ENCODE assay signal across 13 cellular contexts in the genomic region with DNA sequence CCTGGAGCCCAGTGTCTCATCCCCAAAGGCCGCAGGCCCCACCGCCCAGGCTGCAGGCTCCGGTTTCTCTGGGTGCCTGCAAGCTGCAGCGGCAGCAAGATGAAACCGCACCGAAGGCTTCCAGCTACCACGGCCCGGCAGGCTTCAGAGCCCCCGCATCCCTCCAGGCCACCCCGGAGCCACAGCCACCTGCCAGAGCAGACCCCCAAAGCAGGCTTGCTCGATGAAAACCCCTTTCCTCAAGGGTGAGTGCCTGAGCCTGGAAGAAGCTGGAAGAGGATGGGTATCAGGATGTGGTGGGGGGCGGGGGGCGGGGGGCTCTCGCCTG. TPM values are rescaled to one million over a fixed set of nuclear protein-coding genes. Genes with fewer than 3 reads are reported as not detected.
DNase-seq lines count a peak whose midpoint lies in the region; ATAC-seq and TF ChIP-seq lines count a peak whose summit lies in the region.
"Had no signal": no experiment of that assay in that cellular context is flagged by ENCODE, and none has a peak within 500 bp of the region (broad histone marks: within the 10 kb centered on the region; RNA-seq: fewer than 3 reads in every experiment).

No MANE protein-coding gene starts in this region.

- no peaks in the 10 kb centered on the region for H3K27me3 Mint-ChIP-seq in activated T-cell treated with anti-CD3 and anti-CD28 coated beads, Interleukin-2, amount 50 U/mL, for 72 hours (ENCODE audit: low read depth)
- no peaks in the 10 kb centered on the region for H3K27me3 Mint-ChIP-seq in glutamatergic neuron (ENCODE audit: unreplicated experiment)
- H3K27me3 Mint-ChIP-seq: stimulated activated naive B cell treated with anti-CD40 and anti-IgM and Interleukin-4, amounts not matched to agents 10 μg/mL and 1 μg/mL and 100 μg/mL, for 72 hours had no signal

- no peak for ATAC-seq in activated T-cell treated with anti-CD3 and anti-CD28 coated beads, Interleukin-2, amount 50 U/mL, for 72 hours (replicated peaks in 1 of 2)
- ATAC-seq in HG02571 (IDR thresholded peaks at IDR 0.05; ENCODE audit: unreplicated experiment) = no peak
- ATAC-seq: HCT116; stimulated activated naive B cell treated with anti-CD40 and anti-IgM and Interleukin-4, amounts not matched to agents 10 μg/mL and 1 μg/mL and 100 μg/mL, for 72 hours had no signal

- DNase-seq in activated T-cell treated with anti-CD3 and anti-CD28 coated beads, Interleukin-2, amount 50 U/mL, for 1 hour = peak; percentile 11
- no peak for DNase-seq in activated T-cell treated with anti-CD3 and anti-CD28 coated beads, Interleukin-2, amount 50 U/mL, for 72 hours
- DNase-seq in HFF-Myc (ENCODE audit: extremely low read depth, low read depth) = no peak
- DNase-seq in glutamatergic neuron = peak; percentile 12
- DNase-seq in skeletal muscle cell (ENCODE audit: low read depth) = no peak
- no peak for DNase-seq in SIG-M5 treated with dmso at 0.1 percent for 504 hours (lab: John Stamatoyannopoulos, UW; ENCODE audit: unreplicated experiment)
- no peak for DNase-seq in dermis blood vessel endothelial cell
- DNase-seq: Kasumi-1; stimulated activated naive B cell treated with anti-CD40 and anti-IgM and Interleukin-4, amounts not matched to agents 10 μg/mL and 1 μg/mL and 100 μg/mL, for 72 hours; WERI-Rb-1 had no signal

- TF ChIP-seq CTCF in HFF-Myc (IDR thresholded peaks at IDR 0.05; ENCODE audit: low read depth, low read length, missing control alignments) (no peak), glutamatergic neuron (IDR thresholded peaks at IDR 0.05; ENCODE audit: partially characterized antibody, unreplicated experiment) (no peak)

- H3K4me3 Mint-ChIP-seq in activated T-cell treated with anti-CD3 and anti-CD28 coated beads, Interleukin-2, amount 50 U/mL, for 72 hours = no peak overlapping the region
- H3K4me3 Mint-ChIP-seq in glutamatergic neuron (ENCODE audit: unreplicated experiment) = no peak overlapping the region
- H3K4me3 Mint-ChIP-seq: stimulated activated naive B cell treated with anti-CD40 and anti-IgM and Interleukin-4, amounts not matched to agents 10 μg/mL and 1 μg/mL and 100 μg/mL, for 72 hours had no signal

- no peaks in the 10 kb centered on the region for H3K4me1 Mint-ChIP-seq in activated T-cell treated with anti-CD3 and anti-CD28 coated beads, Interleukin-2, amount 50 U/mL, for 72 hours (ENCODE audit: low read depth)
- H3K4me1 Mint-ChIP-seq in glutamatergic neuron (ENCODE audit: low read depth, unreplicated experiment) = peaks cover 7% of the 10 kb centered on the region
- H3K4me1 Mint-ChIP-seq: stimulated activated naive B cell treated with anti-CD40 and anti-IgM and Interleukin-4, amounts not matched to agents 10 μg/mL and 1 μg/mL and 100 μg/mL, for 72 hours had no signal

- H3K4me3 ChIP-seq in HFF-Myc (replicated peaks; ENCODE audit: low read depth, low read length) (peak overlapping the region; percentile 34), skeletal muscle cell (ENCODE audit: low read depth, low read length) (peak overlapping the region; percentile 7)
- H3K4me3 ChIP-seq: uterus had no signal

- H3K27ac Mint-ChIP-seq in activated T-cell treated with anti-CD3 and anti-CD28 coated beads, Interleukin-2, amount 50 U/mL, for 72 hours = no peak overlapping the region
- no peak overlapping the region for H3K27ac Mint-ChIP-seq in glutamatergic neuron (ENCODE audit: unreplicated experiment)
- H3K27ac Mint-ChIP-seq: stimulated activated naive B cell treated with anti-CD40 and anti-IgM and Interleukin-4, amounts not matched to agents 10 μg/mL and 1 μg/mL and 100 μg/mL, for 72 hours had no signal

- no peaks in the 10 kb centered on the region for H3K36me3 Mint-ChIP-seq in activated T-cell treated with anti-CD3 and anti-CD28 coated beads, Interleukin-2, amount 50 U/mL, for 72 hours (ENCODE audit: insufficient read depth in 2 of 2)
- no peaks in the 10 kb centered on the region for H3K36me3 Mint-ChIP-seq in glutamatergic neuron (ENCODE audit: unreplicated experiment)

- no peaks in the 10 kb centered on the region for H3K9me3 Mint-ChIP-seq in activated T-cell treated with anti-CD3 and anti-CD28 coated beads, Interleukin-2, amount 50 U/mL, for 72 hours
- H3K9me3 Mint-ChIP-seq in glutamatergic neuron (ENCODE audit: unreplicated experiment) = peaks cover 2% of the 10 kb centered on the region
- H3K9me3 Mint-ChIP-seq: stimulated activated naive B cell treated with anti-CD40 and anti-IgM and Interleukin-4, amounts not matched to agents 10 μg/mL and 1 μg/mL and 100 μg/mL, for 72 hours had no signal

RNA-seq across cellular contexts. Expression of gene GNB1L, which starts 24.5 kb away (rescaled TPM):
- total RNA-seq in activated T-cell treated with anti-CD3 and anti-CD28 coated beads, Interleukin-2, amount 50 U/mL, for 72 hours = 10 to 100 TPM; 13.9 to 20.5 TPM
- total RNA-seq in glutamatergic neuron (ENCODE audit: unreplicated experiment) = 5.0 TPM
- total RNA-seq in dermis blood vessel endothelial cell = 7.3 and 12.4 TPM in 2 replicates

RNA-seq across cellular contexts. Expression of gene RTL10, which starts 24.5 kb away (rescaled TPM):
- total RNA-seq in activated T-cell treated with anti-CD3 and anti-CD28 coated beads, Interleukin-2, amount 50 U/mL, for 72 hours = 10 to 100 TPM; 15.0 to 16.3 TPM
- total RNA-seq in glutamatergic neuron (ENCODE audit: unreplicated experiment) (12.1 TPM), dermis blood vessel endothelial cell (28.1 and 30.7 TPM in 2 replicates)

Comparison
In these comparisons a context has a peak if more than half of its experiments do, and no peak if none do; other contexts are left out.
1. DNase-seq: peak in activated T-cell treated with anti-CD3 and anti-CD28 coated beads, Interleukin-2, amount 50 U/mL, for 1 hour (single experiment) and glutamatergic neuron (single experiment); none in activated T-cell treated with anti-CD3 and anti-CD28 coated beads, Interleukin-2, amount 50 U/mL, for 72 hours (0 of 2), HFF-Myc (single experiment), skeletal muscle cell (single experiment), SIG-M5 treated with dmso at 0.1 percent for 504 hours (single experiment) and dermis blood vessel endothelial cell (single experiment).